ENCODE assay signal across 10 cellular contexts in the genomic region with DNA sequence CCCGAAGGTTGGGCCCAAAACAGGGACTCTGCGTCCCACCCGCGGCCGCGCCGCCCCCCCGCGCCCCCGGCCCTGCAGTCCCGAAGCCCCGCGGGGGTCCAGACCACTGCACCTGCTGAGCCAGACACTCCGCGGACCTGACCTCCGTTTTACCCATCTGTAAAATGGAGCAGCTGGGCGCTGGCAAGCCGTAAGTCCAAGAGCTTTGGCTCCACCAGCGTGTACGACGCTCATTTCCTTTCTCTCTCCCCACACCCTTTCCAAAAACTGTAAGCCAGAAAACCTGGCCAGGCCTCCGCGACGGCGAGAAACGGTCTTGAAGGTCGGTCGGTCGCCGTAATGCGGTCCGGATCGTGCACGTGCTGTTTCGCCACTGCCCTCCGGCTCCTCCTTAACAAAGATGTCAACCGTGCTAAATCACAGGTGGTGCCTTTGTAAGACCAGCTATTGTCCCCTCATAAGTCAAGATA. TPM values are rescaled to one million over a fixed set of nuclear protein-coding genes. Genes with fewer than 3 reads are reported as not detected.
DNase-seq lines count a peak whose midpoint lies in the region; ATAC-seq and TF ChIP-seq lines count a peak whose summit lies in the region.
"Had no signal": no experiment of that assay in that cellular context is flagged by ENCODE, and none has a peak within 500 bp of the region (broad histone marks: within the 10 kb centered on the region; RNA-seq: fewer than 3 reads in every experiment).

No MANE protein-coding gene starts in this region.

- no peak for TF ChIP-seq CTCF in activated B cell treated with CpG ODN at 0.5 μM for 24 hours (IDR thresholded peaks at IDR 0.05)

- H3K27ac ChIP-seq in iPS-20b (ENCODE audit: low read length), result no peak overlapping the region
- H3K27ac ChIP-seq in aorta (ENCODE audit: low read depth in 1 of 2, low read length in 2 of 2), result no peak overlapping the region
- H3K27ac ChIP-seq: adrenal gland, SK-N-MC had no signal

- CTCF ChIA-PET in activated CD4-positive, alpha-beta T cell treated with anti-CD3 and anti-CD28 coated beads for 36 hours (lab: Charles Lee), result interaction anchor here (0.6 to 0.7 kb wide), 2 partner anchors 77 to 95 kb away, joined by 3 read pairs; no protein-coding TSS in a partner anchor
- CTCF ChIA-PET in activated B cell treated with CpG ODN at 0.5 μM for 24 hours (lab: Charles Lee), result no interaction called here

- no peak for DNase-seq in activated CD4-positive, alpha-beta T cell treated with anti-CD3 and anti-CD28 coated beads for 36 hours
- DNase-seq in activated CD4-positive, alpha-beta T cell treated with anti-CD3 and anti-CD28 coated beads, Interleukin-2, amount 50 U/mL, for 4 hours, result no peak
- DNase-seq in activated B cell treated with CpG ODN at 0.5 μM for 24 hours (peak; percentile 18), NCI-H774 (lab: John Stamatoyannopoulos, UW) (no peak), aorta (no peak)

- peak overlapping the region; percentile 31; the same call in 1 of the 2 replicates for H3K4me3 ChIP-seq in iPS-20b (ENCODE audit: low read length)
- peak overlapping the region in 1 of 2 donors; percentile 19 for H3K4me3 ChIP-seq in aorta (ENCODE audit: low read length in 2 of 2)
- H3K4me3 ChIP-seq: SK-N-MC had no signal

- H3K4me1 ChIP-seq in iPS-20b (ENCODE audit: insufficient read depth, low read length) (peaks cover 3% of the 10 kb centered on the region; the same call in 1 of the 2 replicates), aorta (ENCODE audit: control insufficient read depth in 1 of 2, insufficient read depth in 2 of 2, low read length in 2 of 2) (no peaks in the 10 kb centered on the region)

- no peaks in the 10 kb centered on the region for H3K36me3 Mint-ChIP-seq in activated CD4-positive, alpha-beta T cell treated with anti-CD3 and anti-CD28 coated beads for 36 hours (ENCODE audit: low read depth)
- H3K36me3 Mint-ChIP-seq in activated B cell treated with CpG ODN at 0.5 μM for 24 hours (ENCODE audit: low read depth), result peaks cover 2% of the 10 kb centered on the region
- no peaks in the 10 kb centered on the region for H3K36me3 Mint-ChIP-seq in stimulated activated memory B cell treated with anti-CD40 and anti-IgM and Interleukin-4, amounts not matched to agents 10 μg/mL and 1 μg/mL and 100 μg/mL, for 72 hours

- H3K27me3 ChIP-seq in iPS-20b (ENCODE audit: insufficient read depth, low read length), result peaks cover 100% of the 10 kb centered on the region
- peaks cover 0 to 3% of the 10 kb centered on the region in 2 donors for H3K27me3 ChIP-seq in aorta (ENCODE audit: control insufficient read depth in 1 of 2, insufficient read depth in 2 of 2, low read length in 1 of 2)

- H3K9me3 ChIP-seq in iPS-20b (ENCODE audit: insufficient read depth, low read depth, low read length) (no peaks in the 10 kb centered on the region; the same call in 1 of the 2 replicates), aorta (ENCODE audit: control insufficient read depth, low read length) (no peaks in the 10 kb centered on the region)
- H3K9me3 ChIP-seq: adrenal gland had no signal

- peak overlapping the region; percentile 55 for H3K27ac Mint-ChIP-seq in activated CD4-positive, alpha-beta T cell treated with anti-CD3 and anti-CD28 coated beads for 36 hours
- no peak overlapping the region for H3K27ac Mint-ChIP-seq in activated B cell treated with CpG ODN at 0.5 μM for 24 hours
- peak overlapping the region; percentile 21 for H3K27ac Mint-ChIP-seq in stimulated activated memory B cell treated with anti-CD40 and anti-IgM and Interleukin-4, amounts not matched to agents 10 μg/mL and 1 μg/mL and 100 μg/mL, for 72 hours

- H3K9ac ChIP-seq in iPS-20b (ENCODE audit: low read depth, low read length), result no peak overlapping the region

- H3K4me3 Mint-ChIP-seq in activated CD4-positive, alpha-beta T cell treated with anti-CD3 and anti-CD28 coated beads for 36 hours, result peak overlapping the region; percentile 62
- peak overlapping the region; percentile 82 for H3K4me3 Mint-ChIP-seq in activated B cell treated with CpG ODN at 0.5 μM for 24 hours
- H3K4me3 Mint-ChIP-seq in stimulated activated memory B cell treated with anti-CD40 and anti-IgM and Interleukin-4, amounts not matched to agents 10 μg/mL and 1 μg/mL and 100 μg/mL, for 72 hours, result peak overlapping the region; percentile 75

- peaks cover 73% of the 10 kb centered on the region for H3K27me3 Mint-ChIP-seq in activated CD4-positive, alpha-beta T cell treated with anti-CD3 and anti-CD28 coated beads for 36 hours
- peaks cover 79% of the 10 kb centered on the region for H3K27me3 Mint-ChIP-seq in activated B cell treated with CpG ODN at 0.5 μM for 24 hours
- peaks cover 90% of the 10 kb centered on the region for H3K27me3 Mint-ChIP-seq in stimulated activated memory B cell treated with anti-CD40 and anti-IgM and Interleukin-4, amounts not matched to agents 10 μg/mL and 1 μg/mL and 100 μg/mL, for 72 hours

- no peaks in the 10 kb centered on the region for H3K9me3 Mint-ChIP-seq in activated CD4-positive, alpha-beta T cell treated with anti-CD3 and anti-CD28 coated beads for 36 hours (ENCODE audit: low read depth)
- no peaks in the 10 kb centered on the region for H3K9me3 Mint-ChIP-seq in activated B cell treated with CpG ODN at 0.5 μM for 24 hours
- H3K9me3 Mint-ChIP-seq in stimulated activated memory B cell treated with anti-CD40 and anti-IgM and Interleukin-4, amounts not matched to agents 10 μg/mL and 1 μg/mL and 100 μg/mL, for 72 hours, result no peaks in the 10 kb centered on the region

- POLR2A ChIA-PET in activated CD4-positive, alpha-beta T cell treated with anti-CD3 and anti-CD28 coated beads for 36 hours (lab: Charles Lee), result interaction anchor here (0.9 kb wide), 1 partner anchor 10 kb away, joined by 3 read pairs; no protein-coding TSS in a partner anchor
- POLR2A ChIA-PET in activated B cell treated with CpG ODN at 0.5 μM for 24 hours (lab: Charles Lee), result interaction anchor here (1.4 kb wide), 1 partner anchor 11 kb away, joined by 4 read pairs; no protein-coding TSS in a partner anchor

- intact Hi-C loops in activated CD4-positive, alpha-beta T cell treated with anti-CD3 and anti-CD28 coated beads for 36 hours (cut with DNase I, micrococcal nuclease), result loop anchor here in 1 of 2 experiments (1.0 to 2.0 kb wide), 3 partner anchors 9 to 39 kb away; no protein-coding TSS in a partner anchor
- intact Hi-C loops in activated B cell treated with CpG ODN at 0.5 μM for 24 hours (cut with micrococcal nuclease) (loop anchor here (1.0 to 2.0 kb wide), 3 partner anchors 11 to 43 kb away; no protein-coding TSS in a partner anchor), aorta (cut with DNase I) (no loop called here)

- 4 to 6% methylated on average over 35 to 37 of the region's 37 CpGs for WGBS in aorta, 2 donors

- H3K4me1 Mint-ChIP-seq in activated CD4-positive, alpha-beta T cell treated with anti-CD3 and anti-CD28 coated beads for 36 hours, result peaks cover 13% of the 10 kb centered on the region
- peaks cover 15% of the 10 kb centered on the region for H3K4me1 Mint-ChIP-seq in activated B cell treated with CpG ODN at 0.5 μM for 24 hours
- peaks cover 13% of the 10 kb centered on the region for H3K4me1 Mint-ChIP-seq in stimulated activated memory B cell treated with anti-CD40 and anti-IgM and Interleukin-4, amounts not matched to agents 10 μg/mL and 1 μg/mL and 100 μg/mL, for 72 hours

- H3K36me3 ChIP-seq in iPS-20b (ENCODE audit: insufficient read depth, low read depth, low read length) (no peaks in the 10 kb centered on the region), aorta (ENCODE audit: control insufficient read depth in 1 of 2, insufficient read depth in 2 of 2, low read length in 1 of 2) (no peaks in the 10 kb centered on the region)
- H3K36me3 ChIP-seq: adrenal gland had no signal

- ATAC-seq in activated CD4-positive, alpha-beta T cell treated with anti-CD3 and anti-CD28 coated beads for 36 hours, result no peak
- no peak for ATAC-seq in activated B cell treated with CpG ODN at 0.5 μM for 24 hours (ENCODE audit: low read depth)
- no peak for ATAC-seq in stimulated activated memory B cell treated with anti-CD40 and anti-IgM and Interleukin-4, amounts not matched to agents 10 μg/mL and 1 μg/mL and 100 μg/mL, for 72 hours
- no peak for ATAC-seq in GM18870 (IDR thresholded peaks at IDR 0.05; ENCODE audit: unreplicated experiment)
- no peak for ATAC-seq in aorta (ENCODE audit: low FRiP score)

RNA-seq across cellular contexts. Expression of a gene that starts 7.8 kb away (rescaled TPM):
- total RNA-seq in activated CD4-positive, alpha-beta T cell treated with anti-CD3 and anti-CD28 coated beads for 36 hours, result not detected
- total RNA-seq in activated B cell treated with CpG ODN at 0.5 μM for 24 hours (not detected in 2 replicates), aorta (not detected)
- not detected for polyA plus RNA-seq in aorta
